Comparison of ENCODE assay signal across 1 cellular context in the genomic region with DNA sequence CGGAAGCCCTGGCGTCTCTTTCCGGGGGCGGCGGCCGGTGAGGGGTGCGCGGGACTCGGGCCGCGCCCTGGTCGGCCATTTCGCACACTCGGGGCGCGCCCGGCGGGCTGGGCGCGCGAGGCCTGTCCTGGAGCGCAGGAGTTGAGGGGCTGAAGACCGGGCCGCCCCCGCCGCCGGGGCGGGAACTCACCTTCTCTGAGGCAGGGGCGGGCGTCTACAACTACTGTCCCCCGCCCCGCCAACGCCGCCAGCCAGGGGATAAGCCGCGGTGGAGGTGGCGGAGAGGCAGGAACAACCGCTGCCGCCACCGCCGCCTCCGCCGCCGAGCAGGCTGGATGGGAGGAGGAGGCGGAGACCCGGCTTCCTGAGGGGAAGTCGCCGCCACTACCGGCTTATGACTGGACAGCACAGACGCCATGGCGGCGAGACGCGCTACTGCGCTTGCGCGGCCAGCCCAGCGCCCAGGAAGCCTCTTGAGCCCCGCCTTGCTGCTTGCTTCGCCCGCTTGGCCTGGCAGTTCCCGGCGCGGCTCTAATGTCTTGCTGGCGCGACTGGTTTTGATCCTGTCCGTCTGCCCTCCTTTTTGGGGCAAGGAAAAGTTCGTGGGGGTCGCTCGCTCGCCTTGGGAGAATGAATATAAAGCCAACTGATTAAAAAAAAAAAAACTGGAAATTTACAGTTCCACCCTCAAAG.
A peak's percentile ranks its signal among the peaks of the same experiment; 100 is the strongest.
TF ChIP-seq lines count a peak whose summit lies in the region.

KRCC1 (minus strand) TSS at position 348 of the 693 bp plus-strand sequence. CDS start 27,220 bp downstream, outside the sequence.

TF ChIP-seq in HepG2, 621 proteins besides CTCF, POLR2A, EP300 and RAD21 (continued from another document and continues in another):
- TF ChIP-seq, protein P1, sequence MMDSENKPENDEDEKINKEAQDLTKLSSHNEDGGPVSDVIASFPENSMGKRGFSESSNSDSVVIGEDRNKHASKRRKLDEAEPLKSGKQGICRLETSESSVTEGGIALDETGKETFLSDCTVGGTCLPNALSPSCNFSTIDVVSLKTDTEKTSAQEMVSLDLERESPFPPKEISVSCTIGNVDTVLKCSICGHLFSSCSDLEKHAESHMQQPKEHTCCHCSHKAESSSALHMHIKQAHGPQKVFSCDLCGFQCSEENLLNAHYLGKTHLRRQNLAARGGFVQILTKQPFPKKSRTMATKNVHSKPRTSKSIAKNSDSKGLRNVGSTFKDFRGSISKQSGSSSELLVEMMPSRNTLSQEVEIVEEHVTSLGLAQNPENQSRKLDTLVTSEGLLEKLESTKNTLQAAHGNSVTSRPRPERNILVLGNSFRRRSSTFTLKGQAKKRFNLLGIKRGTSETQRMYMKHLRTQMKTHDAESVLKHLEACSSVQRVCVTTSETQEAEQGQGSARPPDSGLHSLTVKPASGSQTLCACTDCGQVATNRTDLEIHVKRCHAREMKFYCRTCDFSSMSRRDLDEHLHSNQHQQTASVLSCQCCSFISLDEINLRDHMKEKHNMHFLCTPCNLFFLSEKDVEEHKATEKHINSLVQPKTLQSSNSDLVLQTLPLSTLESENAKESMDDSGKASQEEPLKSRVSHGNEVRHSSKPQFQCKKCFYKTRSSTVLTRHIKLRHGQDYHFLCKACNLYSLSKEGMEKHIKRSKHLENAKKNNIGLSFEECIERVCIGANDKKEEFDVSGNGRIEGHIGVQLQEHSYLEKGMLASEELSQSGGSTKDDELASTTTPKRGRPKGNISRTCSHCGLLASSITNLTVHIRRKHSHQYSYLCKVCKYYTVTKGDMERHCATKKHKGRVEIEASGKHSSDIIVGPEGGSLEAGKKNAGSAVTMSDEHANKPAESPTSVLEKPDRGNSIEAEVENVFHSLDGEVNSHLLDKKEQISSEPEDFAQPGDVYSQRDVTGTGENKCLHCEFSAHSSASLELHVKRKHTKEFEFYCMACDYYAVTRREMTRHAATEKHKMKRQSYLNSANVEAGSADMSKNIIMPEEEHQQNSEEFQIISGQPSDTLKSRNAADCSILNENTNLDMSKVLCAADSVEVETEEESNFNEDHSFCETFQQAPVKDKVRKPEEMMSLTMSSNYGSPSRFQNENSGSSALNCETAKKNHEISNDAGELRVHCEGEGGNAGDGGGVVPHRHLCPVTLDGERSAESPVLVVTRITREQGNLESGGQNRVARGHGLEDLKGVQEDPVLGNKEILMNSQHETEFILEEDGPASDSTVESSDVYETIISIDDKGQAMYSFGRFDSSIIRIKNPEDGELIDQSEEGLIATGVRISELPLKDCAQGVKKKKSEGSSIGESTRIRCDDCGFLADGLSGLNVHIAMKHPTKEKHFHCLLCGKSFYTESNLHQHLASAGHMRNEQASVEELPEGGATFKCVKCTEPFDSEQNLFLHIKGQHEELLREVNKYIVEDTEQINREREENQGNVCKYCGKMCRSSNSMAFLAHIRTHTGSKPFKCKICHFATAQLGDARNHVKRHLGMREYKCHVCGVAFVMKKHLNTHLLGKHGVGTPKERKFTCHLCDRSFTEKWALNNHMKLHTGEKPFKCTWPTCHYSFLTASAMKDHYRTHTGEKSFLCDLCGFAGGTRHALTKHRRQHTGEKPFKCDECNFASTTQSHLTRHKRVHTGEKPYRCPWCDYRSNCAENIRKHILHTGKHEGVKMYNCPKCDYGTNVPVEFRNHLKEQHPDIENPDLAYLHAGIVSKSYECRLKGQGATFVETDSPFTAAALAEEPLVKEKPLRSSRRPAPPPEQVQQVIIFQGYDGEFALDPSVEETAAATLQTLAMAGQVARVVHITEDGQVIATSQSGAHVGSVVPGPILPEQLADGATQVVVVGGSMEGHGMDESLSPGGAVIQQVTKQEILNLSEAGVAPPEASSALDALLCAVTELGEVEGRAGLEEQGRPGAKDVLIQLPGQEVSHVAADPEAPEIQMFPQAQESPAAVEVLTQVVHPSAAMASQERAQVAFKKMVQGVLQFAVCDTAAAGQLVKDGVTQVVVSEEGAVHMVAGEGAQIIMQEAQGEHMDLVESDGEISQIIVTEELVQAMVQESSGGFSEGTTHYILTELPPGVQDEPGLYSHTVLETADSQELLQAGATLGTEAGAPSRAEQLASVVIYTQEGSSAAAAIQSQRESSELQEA (CRISPR knock-in tag; IDR thresholded peaks at IDR 0.05; ENCODE audit: not compliant biosample characterization), result peak; percentile 95
- TF ChIP-seq MEIS1 (CRISPR knock-in tag; IDR thresholded peaks at IDR 0.05; ENCODE audit: borderline replicate concordance) (peak; percentile 84), SMAD9 (CRISPR knock-in tag; IDR thresholded peaks at IDR 0.05) (peak; percentile 79; the same call in 1 of the 2 replicates), MED13 (CRISPR knock-in tag; IDR thresholded peaks at IDR 0.05) (peak; percentile 86), ZNF263 (CRISPR knock-in tag; IDR thresholded peaks at IDR 0.05) (peak; percentile 68), ZSCAN31 (CRISPR knock-in tag; IDR thresholded peaks at IDR 0.05; ENCODE audit: low read depth) (peak; percentile 92), ZNF333 (CRISPR knock-in tag; IDR thresholded peaks at IDR 0.05; ENCODE audit: borderline replicate concordance) (0 out of 2 replicates have a peak, but pooled peaks have one; percentile 82), ISL2 (CRISPR knock-in tag; IDR thresholded peaks at IDR 0.05) (no peak; the same call in 1 of the 2 replicates), ZNF44 (CRISPR knock-in tag; IDR thresholded peaks at IDR 0.05) (peak; percentile 91), HNF1A (IDR thresholded peaks at IDR 0.05; ENCODE audit: low read depth) (no peak), HNF1A (CRISPR knock-in tag; IDR thresholded peaks at IDR 0.05; ENCODE audit: borderline replicate concordance) (peak; percentile 43; the same call in 1 of the 2 replicates), PITX1 (CRISPR knock-in tag; IDR thresholded peaks at IDR 0.05) (peak; percentile 67), ZNF790 (CRISPR knock-in tag; IDR thresholded peaks at IDR 0.05; ENCODE audit: borderline replicate concordance) (peak; percentile 90; the same call in 1 of the 2 replicates), CHD4 (IDR thresholded peaks at IDR 0.05; ENCODE audit: borderline replicate concordance, low read length) (no peak), PAF1 (CRISPR knock-in tag; IDR thresholded peaks at IDR 0.05) (no peak), MBNL3 (CRISPR knock-in tag; conservative IDR thresholded peaks at IDR 0.05) (no peak), ZBTB34 (CRISPR knock-in tag; IDR thresholded peaks at IDR 0.05) (no peak; the same call in 1 of the 2 replicates), EHMT2 (IDR thresholded peaks at IDR 0.05; ENCODE audit: borderline replicate concordance, low read depth, low read length) (peak; percentile 24; the same call in 1 of the 2 replicates), PAX8 (CRISPR knock-in tag; IDR thresholded peaks at IDR 0.05; ENCODE audit: borderline replicate concordance) (0 out of 2 replicates have a peak, but pooled peaks have one; percentile 12), ZNF766 (CRISPR knock-in tag; IDR thresholded peaks at IDR 0.05; ENCODE audit: borderline replicate concordance) (peak; percentile 47; the same call in 1 of the 2 replicates), MXD4 (CRISPR knock-in tag; IDR thresholded peaks at IDR 0.05) (0 out of 2 replicates have a peak, but pooled peaks have one; percentile 57), ZBTB46 (CRISPR knock-in tag; IDR thresholded peaks at IDR 0.05; ENCODE audit: borderline replicate concordance) (0 out of 2 replicates have a peak, but pooled peaks have one; percentile 23)
- TF ChIP-seq, protein P2, sequence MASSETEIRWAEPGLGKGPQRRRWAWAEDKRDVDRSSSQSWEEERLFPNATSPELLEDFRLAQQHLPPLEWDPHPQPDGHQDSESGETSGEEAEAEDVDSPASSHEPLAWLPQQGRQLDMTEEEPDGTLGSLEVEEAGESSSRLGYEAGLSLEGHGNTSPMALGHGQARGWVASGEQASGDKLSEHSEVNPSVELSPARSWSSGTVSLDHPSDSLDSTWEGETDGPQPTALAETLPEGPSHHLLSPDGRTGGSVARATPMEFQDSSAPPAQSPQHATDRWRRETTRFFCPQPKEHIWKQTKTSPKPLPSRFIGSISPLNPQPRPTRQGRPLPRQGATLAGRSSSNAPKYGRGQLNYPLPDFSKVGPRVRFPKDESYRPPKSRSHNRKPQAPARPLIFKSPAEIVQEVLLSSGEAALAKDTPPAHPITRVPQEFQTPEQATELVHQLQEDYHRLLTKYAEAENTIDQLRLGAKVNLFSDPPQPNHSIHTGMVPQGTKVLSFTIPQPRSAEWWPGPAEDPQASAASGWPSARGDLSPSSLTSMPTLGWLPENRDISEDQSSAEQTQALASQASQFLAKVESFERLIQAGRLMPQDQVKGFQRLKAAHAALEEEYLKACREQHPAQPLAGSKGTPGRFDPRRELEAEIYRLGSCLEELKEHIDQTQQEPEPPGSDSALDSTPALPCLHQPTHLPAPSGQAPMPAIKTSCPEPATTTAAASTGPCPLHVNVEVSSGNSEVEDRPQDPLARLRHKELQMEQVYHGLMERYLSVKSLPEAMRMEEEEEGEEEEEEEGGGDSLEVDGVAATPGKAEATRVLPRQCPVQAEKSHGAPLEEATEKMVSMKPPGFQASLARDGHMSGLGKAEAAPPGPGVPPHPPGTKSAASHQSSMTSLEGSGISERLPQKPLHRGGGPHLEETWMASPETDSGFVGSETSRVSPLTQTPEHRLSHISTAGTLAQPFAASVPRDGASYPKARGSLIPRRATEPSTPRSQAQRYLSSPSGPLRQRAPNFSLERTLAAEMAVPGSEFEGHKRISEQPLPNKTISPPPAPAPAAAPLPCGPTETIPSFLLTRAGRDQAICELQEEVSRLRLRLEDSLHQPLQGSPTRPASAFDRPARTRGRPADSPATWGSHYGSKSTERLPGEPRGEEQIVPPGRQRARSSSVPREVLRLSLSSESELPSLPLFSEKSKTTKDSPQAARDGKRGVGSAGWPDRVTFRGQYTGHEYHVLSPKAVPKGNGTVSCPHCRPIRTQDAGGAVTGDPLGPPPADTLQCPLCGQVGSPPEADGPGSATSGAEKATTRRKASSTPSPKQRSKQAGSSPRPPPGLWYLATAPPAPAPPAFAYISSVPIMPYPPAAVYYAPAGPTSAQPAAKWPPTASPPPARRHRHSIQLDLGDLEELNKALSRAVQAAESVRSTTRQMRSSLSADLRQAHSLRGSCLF (CRISPR knock-in tag; IDR thresholded peaks at IDR 0.05; ENCODE audit: borderline replicate concordance), result peak; percentile 18; the same call in 1 of the 2 replicates
